9 cellular contexts compared by ENCODE assay signal in genomic region chr19:15432018-15432494, GRCh38. TPM values are rescaled to one million over a fixed set of nuclear protein-coding genes. Genes with fewer than 3 reads are reported as not detected.
DNase-seq lines count a peak whose midpoint lies in the region; ATAC-seq lines count a peak whose summit lies in the region.
"Had no signal": no experiment of that assay in that cellular context is flagged by ENCODE, and none has a peak within 500 bp of the region (broad histone marks: within the 10 kb centered on the region; RNA-seq: fewer than 3 reads in every experiment).

No MANE protein-coding gene starts in this region.

- H3K4me3 ChIP-seq in iPS-18a (ENCODE audit: low read length), result peak overlapping the region; percentile 83

- CTCF ChIA-PET in activated naive CD4-positive, alpha-beta T cell treated with anti-CD3 and anti-CD28 coated beads for 36 hours (lab: Charles Lee), result interaction anchor here (1.5 to 3.2 kb wide), 3 partner anchors 13 to 124 kb away, joined by 7 to 11 read pairs (median 9); partner anchors contain the start of gene AKAP8L

- H3K4me1 ChIP-seq in iPS-18a (ENCODE audit: control insufficient read depth, low read depth, low read length), result peaks cover 3% of the 10 kb centered on the region

- peak overlapping the region; percentile 87 for H3K27ac Mint-ChIP-seq in activated naive CD4-positive, alpha-beta T cell treated with anti-CD3 and anti-CD28 coated beads for 36 hours

- peak overlapping the region; percentile 97 for H3K4me3 Mint-ChIP-seq in activated naive CD4-positive, alpha-beta T cell treated with anti-CD3 and anti-CD28 coated beads for 36 hours

- H3K27me3 Mint-ChIP-seq in activated naive CD4-positive, alpha-beta T cell treated with anti-CD3 and anti-CD28 coated beads for 36 hours (ENCODE audit: low read depth), result no peaks in the 10 kb centered on the region

- intact Hi-C loops in activated naive CD4-positive, alpha-beta T cell treated with anti-CD3 and anti-CD28 coated beads for 36 hours (cut with micrococcal nuclease), result loop anchor here (1.0 to 5.0 kb wide), 5 partner anchors 13 to 125 kb away; partner anchors contain the start of gene AKAP8

- no peaks in the 10 kb centered on the region for H3K27me3 ChIP-seq in iPS-18a (ENCODE audit: control insufficient read depth, insufficient read depth, low read length)

- peaks cover 30% of the 10 kb centered on the region for H3K4me1 Mint-ChIP-seq in activated naive CD4-positive, alpha-beta T cell treated with anti-CD3 and anti-CD28 coated beads for 36 hours (ENCODE audit: low read depth)

- H3K27ac ChIP-seq in iPS-18a (ENCODE audit: low read length), result no peak overlapping the region

- DNase-seq in COLO668 (lab: John Stamatoyannopoulos, UW; ENCODE audit: unreplicated experiment) (peak; percentile 28), GOT3 (lab: John Stamatoyannopoulos, UW) (no peak), EL (no peak)
- peak; percentile 42 for DNase-seq in activated naive CD4-positive, alpha-beta T cell treated with anti-CD3 and anti-CD28 coated beads for 36 hours
- DNase-seq in stimulated activated CD4-positive, alpha-beta T cell treated with anti-CD3 and anti-CD28 coated beads, Interleukin-4, amount 100 ng/mL, for 24 hours, result peak; percentile 48

- H3K9ac ChIP-seq in iPS-18a (ENCODE audit: low read length), result peak overlapping the region; percentile 79

- ATAC-seq in HG02678 (IDR thresholded peaks at IDR 0.05; ENCODE audit: unreplicated experiment) (peak; percentile 7), HG02759 (IDR thresholded peaks at IDR 0.05; ENCODE audit: unreplicated experiment) (no peak)

- H3K36me3 ChIP-seq in iPS-18a (ENCODE audit: control insufficient read depth, low read depth, low read length), result peaks cover 4% of the 10 kb centered on the region

- H3K9me3 ChIP-seq in iPS-18a (ENCODE audit: control insufficient read depth, low read depth, low read length), result no peaks in the 10 kb centered on the region

- H3K9me3 Mint-ChIP-seq in activated naive CD4-positive, alpha-beta T cell treated with anti-CD3 and anti-CD28 coated beads for 36 hours, result no peaks in the 10 kb centered on the region

- H3K36me3 Mint-ChIP-seq in activated naive CD4-positive, alpha-beta T cell treated with anti-CD3 and anti-CD28 coated beads for 36 hours (ENCODE audit: low read depth), result peaks cover 17% of the 10 kb centered on the region

RNA-seq across cellular contexts. Expression of gene AKAP8L, which starts 13.3 kb away (rescaled TPM):
- 100 to 1,000 TPM; 127 to 140 TPM for total RNA-seq in activated naive CD4-positive, alpha-beta T cell treated with anti-CD3 and anti-CD28 coated beads for 36 hours

RNA-seq across cellular contexts. Expression of gene WIZ, which starts 17.7 kb away (rescaled TPM):
- total RNA-seq in activated naive CD4-positive, alpha-beta T cell treated with anti-CD3 and anti-CD28 coated beads for 36 hours, result 10 to 100 TPM; 16.5 to 16.7 TPM

RNA-seq across cellular contexts. Expression of gene RASAL3, which starts 32.3 kb away (rescaled TPM):
- 10 to 100 TPM; 63.2 to 66.2 TPM for total RNA-seq in activated naive CD4-positive, alpha-beta T cell treated with anti-CD3 and anti-CD28 coated beads for 36 hours

RNA-seq across cellular contexts. Expression of gene PGLYRP2, which starts 47.2 kb away (rescaled TPM):
- under 1 TPM; 0.07 TPM for total RNA-seq in activated naive CD4-positive, alpha-beta T cell treated with anti-CD3 and anti-CD28 coated beads for 36 hours
- total RNA-seq: LHCN-M2 had no signal

RNA-seq across cellular contexts. Expression of gene AKAP8, which starts 52.5 kb away (rescaled TPM):
- 10 to 100 TPM; 27.1 to 30.3 TPM for total RNA-seq in activated naive CD4-positive, alpha-beta T cell treated with anti-CD3 and anti-CD28 coated beads for 36 hours

Comparison
In these comparisons a context has a peak if more than half of its experiments do, and no peak if none do; other contexts are left out.
1. DNase-seq: peak in COLO668 (single experiment), activated naive CD4-positive, alpha-beta T cell treated with anti-CD3 and anti-CD28 coated beads for 36 hours (single experiment) and stimulated activated CD4-positive, alpha-beta T cell treated with anti-CD3 and anti-CD28 coated beads, Interleukin-4, amount 100 ng/mL, for 24 hours (single experiment); none in GOT3 (single experiment) and EL (single experiment).